8 cellular contexts compared by ENCODE assay signal in the genomic region with DNA sequence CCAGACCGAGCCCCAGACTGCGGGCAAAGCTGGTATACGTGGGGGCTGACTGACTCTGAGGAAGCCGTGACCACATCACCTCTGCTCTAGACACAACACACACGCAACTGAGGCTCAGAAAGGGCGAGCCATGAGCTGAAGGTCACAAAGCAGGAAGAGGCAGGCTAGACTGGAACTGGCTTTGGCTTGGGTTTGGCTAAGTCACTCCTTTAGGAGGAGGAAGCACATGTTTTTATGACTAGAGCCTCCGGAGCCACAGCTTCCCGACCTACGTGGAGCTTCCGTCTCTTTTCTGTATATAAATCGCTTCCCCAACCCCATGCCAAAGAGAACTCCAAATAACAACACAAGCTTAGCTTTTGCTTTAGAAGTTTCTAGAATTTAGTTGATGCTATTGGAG. TPM values are rescaled to one million over a fixed set of nuclear protein-coding genes. Genes with fewer than 3 reads are reported as not detected.
DNase-seq lines count a peak whose midpoint lies in the region; ATAC-seq and TF ChIP-seq lines count a peak whose summit lies in the region.

No MANE protein-coding gene starts in this region.

- peak in 1 of 2 donors; percentile 11 for TF ChIP-seq POLR2A in suprapubic skin (IDR thresholded peaks at IDR 0.05)

- peaks cover 99% of the 10 kb centered on the region for H3K4me1 ChIP-seq in suprapubic skin

- DNase-seq in left colon (peak; percentile 55 to 77), suprapubic skin (ENCODE audit: low spot score in 2 of 2) (peak; percentile 72 to 81), NCI-H1092 treated with DMSO at 0.1 percent for 48 hours (lab: John Stamatoyannopoulos, UW) (no peak), epidermal melanocyte (ENCODE audit: insufficient read length, low spot score) (no peak), SIG-M5 treated with dmso at 0.1 percent for 504 hours (lab: John Stamatoyannopoulos, UW; ENCODE audit: unreplicated experiment) (no peak)

- peak overlapping the region; percentile 79 for H3K27ac Mint-ChIP-seq in activated naive CD8-positive, alpha-beta T cell

- H3K36me3 Mint-ChIP-seq in activated naive CD8-positive, alpha-beta T cell, result peaks cover 5% of the 10 kb centered on the region

- TF ChIP-seq CTCF in suprapubic skin (IDR thresholded peaks at IDR 0.05), result no peak

- H3K4me3 ChIP-seq in suprapubic skin, result no peak overlapping the region

- H3K36me3 ChIP-seq in suprapubic skin, result no peaks in the 10 kb centered on the region

- ATAC-seq in left colon (peak; percentile 76), GM19324 (IDR thresholded peaks at IDR 0.05; ENCODE audit: low FRiP score, unreplicated experiment) (no peak)

- intact Hi-C loops in left colon (cut with DNase I, micrococcal nuclease), result loop anchor here in 1 of 2 donors (5.0 kb wide), 1 partner anchor 45 kb away; no protein-coding TSS in a partner anchor

- H3K9me3 Mint-ChIP-seq in activated naive CD8-positive, alpha-beta T cell (ENCODE audit: low read depth), result no peaks in the 10 kb centered on the region

- peak overlapping the region; percentile 25 for H3K4me3 Mint-ChIP-seq in activated naive CD8-positive, alpha-beta T cell

- peak overlapping the region; percentile 97 for H3K27ac ChIP-seq in suprapubic skin

- 49% methylated on average over 11 of the region's 11 CpGs for WGBS in suprapubic skin

- no peaks in the 10 kb centered on the region for H3K27me3 Mint-ChIP-seq in activated naive CD8-positive, alpha-beta T cell

- H3K4me1 Mint-ChIP-seq in activated naive CD8-positive, alpha-beta T cell (ENCODE audit: low read depth), result peaks cover 62% of the 10 kb centered on the region

- H3K27me3 ChIP-seq in suprapubic skin, result no peaks in the 10 kb centered on the region

- no peak for TF ChIP-seq EP300 in suprapubic skin (IDR thresholded peaks at IDR 0.05)

- H3K9me3 ChIP-seq in suprapubic skin, result no peaks in the 10 kb centered on the region

TF ChIP-seq in PFSK-1, 5 proteins besides CTCF, POLR2A, EP300 and RAD21:
- TF ChIP-seq, protein P1, sequence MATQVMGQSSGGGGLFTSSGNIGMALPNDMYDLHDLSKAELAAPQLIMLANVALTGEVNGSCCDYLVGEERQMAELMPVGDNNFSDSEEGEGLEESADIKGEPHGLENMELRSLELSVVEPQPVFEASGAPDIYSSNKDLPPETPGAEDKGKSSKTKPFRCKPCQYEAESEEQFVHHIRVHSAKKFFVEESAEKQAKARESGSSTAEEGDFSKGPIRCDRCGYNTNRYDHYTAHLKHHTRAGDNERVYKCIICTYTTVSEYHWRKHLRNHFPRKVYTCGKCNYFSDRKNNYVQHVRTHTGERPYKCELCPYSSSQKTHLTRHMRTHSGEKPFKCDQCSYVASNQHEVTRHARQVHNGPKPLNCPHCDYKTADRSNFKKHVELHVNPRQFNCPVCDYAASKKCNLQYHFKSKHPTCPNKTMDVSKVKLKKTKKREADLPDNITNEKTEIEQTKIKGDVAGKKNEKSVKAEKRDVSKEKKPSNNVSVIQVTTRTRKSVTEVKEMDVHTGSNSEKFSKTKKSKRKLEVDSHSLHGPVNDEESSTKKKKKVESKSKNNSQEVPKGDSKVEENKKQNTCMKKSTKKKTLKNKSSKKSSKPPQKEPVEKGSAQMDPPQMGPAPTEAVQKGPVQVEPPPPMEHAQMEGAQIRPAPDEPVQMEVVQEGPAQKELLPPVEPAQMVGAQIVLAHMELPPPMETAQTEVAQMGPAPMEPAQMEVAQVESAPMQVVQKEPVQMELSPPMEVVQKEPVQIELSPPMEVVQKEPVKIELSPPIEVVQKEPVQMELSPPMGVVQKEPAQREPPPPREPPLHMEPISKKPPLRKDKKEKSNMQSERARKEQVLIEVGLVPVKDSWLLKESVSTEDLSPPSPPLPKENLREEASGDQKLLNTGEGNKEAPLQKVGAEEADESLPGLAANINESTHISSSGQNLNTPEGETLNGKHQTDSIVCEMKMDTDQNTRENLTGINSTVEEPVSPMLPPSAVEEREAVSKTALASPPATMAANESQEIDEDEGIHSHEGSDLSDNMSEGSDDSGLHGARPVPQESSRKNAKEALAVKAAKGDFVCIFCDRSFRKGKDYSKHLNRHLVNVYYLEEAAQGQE (IDR thresholded peaks at IDR 0.05; ENCODE audit: insufficient read depth in 1 of 2, low read depth in 2 of 2, low read length in 2 of 2), result 0 out of 4 replicates have a peak, but pooled peaks of 1 of the 2 experiments have one; percentile 5
- TF ChIP-seq FOXP2 (optimal IDR thresholded peaks at IDR 0.05; ENCODE audit: borderline replicate concordance, extremely low read depth, extremely low read length, insufficient read depth), result peak; percentile 96
- no peak for TF ChIP-seq POLR2AphosphoS5 (IDR thresholded peaks at IDR 0.05; ENCODE audit: low read depth, low read length)
TF ChIP-seq in PFSK-1: peak in this region for 2.

RNA-seq across cellular contexts. Expression of a gene that starts 48.0 kb away (rescaled TPM):
- polyA plus RNA-seq in PFSK-1 (2012; ENCODE audit: insufficient read length, low read depth), result 6.8 TPM
- 1 to 10 TPM; 6.6 to 8.5 TPM for total RNA-seq in left colon
- total RNA-seq in suprapubic skin, result 10 to 100 TPM; 28.8 to 62.0 (median 43.5) TPM

Comparison
In these comparisons a context has a peak if more than half of its experiments do, and no peak if none do; other contexts are left out.
1. DNase-seq: peak in left colon (2 of 2) and suprapubic skin (2 of 2); none in NCI-H1092 treated with DMSO at 0.1 percent for 48 hours (single experiment), epidermal melanocyte (single experiment) and SIG-M5 treated with dmso at 0.1 percent for 504 hours (single experiment).